8 cellular contexts compared by ENCODE assay signal in the genomic region with DNA sequence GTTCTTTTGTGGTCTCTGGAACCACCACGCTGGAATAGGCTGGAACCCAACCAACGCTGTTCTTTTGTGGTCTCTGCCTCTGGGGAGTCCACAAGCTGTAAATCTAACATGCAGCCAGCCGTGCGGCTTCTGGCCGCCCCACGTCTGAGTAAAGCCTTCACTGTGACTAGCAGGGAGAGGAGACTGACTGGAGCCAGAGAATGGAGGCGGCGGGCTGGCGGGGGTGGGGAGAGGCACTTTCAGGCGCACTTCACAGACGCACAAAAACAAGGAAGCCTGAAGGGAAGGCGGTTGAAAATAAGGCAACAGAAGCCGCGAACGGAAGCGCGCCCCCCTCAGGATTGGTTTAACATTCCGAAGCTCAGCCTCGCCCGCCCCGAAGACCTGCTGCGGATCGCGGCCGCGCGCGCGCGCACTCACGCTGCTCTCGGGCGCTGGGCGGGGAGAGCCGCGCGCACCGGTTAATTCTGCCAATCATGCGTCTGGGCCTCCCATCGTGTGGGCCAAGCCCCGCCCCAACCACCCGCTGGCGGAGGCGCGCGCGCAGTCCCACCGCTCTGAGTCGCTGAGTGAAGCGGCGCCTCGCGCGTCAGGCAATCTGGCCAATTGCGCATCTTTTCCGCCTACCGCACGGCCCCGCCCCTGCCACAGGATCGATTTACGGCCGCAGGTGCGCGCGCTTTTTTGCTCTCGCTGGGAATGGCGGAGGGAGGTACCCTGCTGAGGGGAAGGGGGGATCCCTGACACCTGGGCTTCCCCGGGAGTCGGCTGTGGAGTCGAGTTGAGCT. TPM values are rescaled to one million over a fixed set of nuclear protein-coding genes. Genes with fewer than 3 reads are reported as not detected.
DNase-seq lines count a peak whose midpoint lies in the region; ATAC-seq, FAIRE-seq and TF ChIP-seq lines count a peak whose summit lies in the region.

Gene SFR1 (plus strand): TSS at position 687 of the 788 bp plus-strand sequence. CDS start 13 bp downstream, at position 700.

- H3K36me3 ChIP-seq in pancreas, result no peaks in the 10 kb centered on the region
- peaks cover 0 to 17% (median 0%) of the 10 kb centered on the region in 3 donors for H3K36me3 ChIP-seq in tibial nerve

- H3K4me1 ChIP-seq in pancreas (peaks cover 0 to 8% (median 6%) of the 10 kb centered on the region in 3 donors), tibial nerve (peaks cover 0 to 28% (median 14%) of the 10 kb centered on the region in 4 donors)

- DNase-seq in NCI-H1417 treated with DMSO at 0.1 percent for 48 hours (lab: John Stamatoyannopoulos, UW), result peak; percentile 97
- peak; percentile 96 for DNase-seq in SW480 (ENCODE audit: low spot score)
- DNase-seq in activated naive CD8-positive, alpha-beta T cell treated with anti-CD3 and anti-CD28 coated beads, Interleukin-2, amount 50 U/mL, for 24 hours, result peak; percentile 99
- DNase-seq in Right ventricle myocardium inferior (ENCODE audit: missing footprints), result peak; percentile 99
- peak; percentile 98 to 99 (median 99) for DNase-seq in pancreas
- DNase-seq in tibial nerve (ENCODE audit: low spot score in 2 of 2), result peak; percentile 95 to 96

- ATAC-seq in HG02798 (IDR thresholded peaks at IDR 0.05; ENCODE audit: poor library complexity, unreplicated experiment) (peak; percentile 96), Right ventricle myocardium inferior (peak; percentile 97), pancreas (peak; percentile 91 to 95 (median 94))
- peak; percentile 87 for ATAC-seq in activated naive CD8-positive, alpha-beta T cell treated with anti-CD3 and anti-CD28 coated beads, Interleukin-2, amount 50 U/mL, for 24 hours

- H3K36me3 Mint-ChIP-seq in activated naive CD8-positive, alpha-beta T cell treated with anti-CD3 and anti-CD28 coated beads, Interleukin-2, amount 50 U/mL, for 24 hours (ENCODE audit: low read depth), result peaks cover 12% of the 10 kb centered on the region

- peaks cover 48% of the 10 kb centered on the region for H3K4me1 Mint-ChIP-seq in activated naive CD8-positive, alpha-beta T cell treated with anti-CD3 and anti-CD28 coated beads, Interleukin-2, amount 50 U/mL, for 24 hours

- H3K9me3 Mint-ChIP-seq in activated naive CD8-positive, alpha-beta T cell treated with anti-CD3 and anti-CD28 coated beads, Interleukin-2, amount 50 U/mL, for 24 hours, result no peaks in the 10 kb centered on the region

- H3K4me3 ChIP-seq in GM12875 (ENCODE audit: low read depth, low read length), result peak within 1 kb of the TSS; percentile 90
- peak within 1 kb of the TSS; percentile 40 to 67 (median 56) for H3K4me3 ChIP-seq in pancreas
- peak within 1 kb of the TSS; percentile 40 to 87 (median 70) for H3K4me3 ChIP-seq in tibial nerve

- peak; percentile 87 for FAIRE-seq in pancreas (lab: Jason Lieb, UNC)

- H3K4me3 Mint-ChIP-seq in activated naive CD8-positive, alpha-beta T cell treated with anti-CD3 and anti-CD28 coated beads, Interleukin-2, amount 50 U/mL, for 24 hours, result peak within 1 kb of the TSS; percentile 84

- peak; percentile 76 to 93 for TF ChIP-seq POLR2A in tibial nerve (IDR thresholded peaks at IDR 0.05)

- H3K27me3 Mint-ChIP-seq in activated naive CD8-positive, alpha-beta T cell treated with anti-CD3 and anti-CD28 coated beads, Interleukin-2, amount 50 U/mL, for 24 hours, result no peaks in the 10 kb centered on the region

- H3K9me3 ChIP-seq in pancreas (no peaks in the 10 kb centered on the region), tibial nerve (no peaks in the 10 kb centered on the region)

- TF ChIP-seq CTCF in GM12875 (IDR thresholded peaks at IDR 0.05; ENCODE audit: borderline replicate concordance, insufficient read depth, low read depth, low read length), result peak; percentile 69
- peak; percentile 12 to 49 (median 30) for TF ChIP-seq CTCF in pancreas (IDR thresholded peaks at IDR 0.05)
- TF ChIP-seq CTCF in tibial nerve (IDR thresholded peaks at IDR 0.05), result peak; percentile 60 to 83 (median 80)

- no peaks in the 10 kb centered on the region for H3K27me3 ChIP-seq in pancreas
- H3K27me3 ChIP-seq in tibial nerve, result no peaks in the 10 kb centered on the region

- H3K27ac Mint-ChIP-seq in activated naive CD8-positive, alpha-beta T cell treated with anti-CD3 and anti-CD28 coated beads, Interleukin-2, amount 50 U/mL, for 24 hours, result peak within 1 kb of the TSS; percentile 95

- WGBS in pancreas, 2 donors, result 0% methylated on average over 63 to 70 of the region's 70 CpGs
- 0% methylated on average over 32 to 51 of the region's 70 CpGs for WGBS in tibial nerve, 2 donors

- peak; percentile 62 to 98 for TF ChIP-seq EP300 in tibial nerve (IDR thresholded peaks at IDR 0.05)

- intact Hi-C loops in Right ventricle myocardium inferior (cut with DNase I), result loop anchor here (2.0 to 10.0 kb wide), 7 partner anchors 44 to 233 kb away; partner anchors contain the start of genes GSTO1, SLK and STN1
- intact Hi-C loops in pancreas (cut with DNase I), result no loop called here

- peak within 1 kb of the TSS; percentile 92 to 100 (median 97) for H3K27ac ChIP-seq in pancreas
- H3K27ac ChIP-seq in tibial nerve, result peak within 1 kb of the TSS; percentile 85 to 99 (median 98)

RNA-seq across cellular contexts. Expression of gene SFR1, which starts in this region (rescaled TPM):
- total RNA-seq in Right ventricle myocardium inferior, result 5.7 TPM
- total RNA-seq in pancreas, result 1 to 10 TPM; 2.5 to 3.3 (median 3.0) TPM
- 1 to 10 TPM; 2.9 to 3.7 TPM for polyA plus RNA-seq in pancreas
- total RNA-seq in tibial nerve, result 10 to 100 TPM in 2 of 4 donors, 1 to 10 TPM in 2; 4.7 to 26.2 (median 8.4) TPM

Comparison
In these comparisons a context has a peak if more than half of its experiments do, and no peak if none do; other contexts are left out.
1. Peak in every context shown above with its lines: DNase-seq, ATAC-seq, H3K4me3 ChIP-seq and H3K27ac ChIP-seq.
2. CTCF ChIP-seq: peak in every context shown above with its lines; median percentile 80 in tibial nerve; 69 in GM12875; 30 in pancreas.